In the genomic region with DNA sequence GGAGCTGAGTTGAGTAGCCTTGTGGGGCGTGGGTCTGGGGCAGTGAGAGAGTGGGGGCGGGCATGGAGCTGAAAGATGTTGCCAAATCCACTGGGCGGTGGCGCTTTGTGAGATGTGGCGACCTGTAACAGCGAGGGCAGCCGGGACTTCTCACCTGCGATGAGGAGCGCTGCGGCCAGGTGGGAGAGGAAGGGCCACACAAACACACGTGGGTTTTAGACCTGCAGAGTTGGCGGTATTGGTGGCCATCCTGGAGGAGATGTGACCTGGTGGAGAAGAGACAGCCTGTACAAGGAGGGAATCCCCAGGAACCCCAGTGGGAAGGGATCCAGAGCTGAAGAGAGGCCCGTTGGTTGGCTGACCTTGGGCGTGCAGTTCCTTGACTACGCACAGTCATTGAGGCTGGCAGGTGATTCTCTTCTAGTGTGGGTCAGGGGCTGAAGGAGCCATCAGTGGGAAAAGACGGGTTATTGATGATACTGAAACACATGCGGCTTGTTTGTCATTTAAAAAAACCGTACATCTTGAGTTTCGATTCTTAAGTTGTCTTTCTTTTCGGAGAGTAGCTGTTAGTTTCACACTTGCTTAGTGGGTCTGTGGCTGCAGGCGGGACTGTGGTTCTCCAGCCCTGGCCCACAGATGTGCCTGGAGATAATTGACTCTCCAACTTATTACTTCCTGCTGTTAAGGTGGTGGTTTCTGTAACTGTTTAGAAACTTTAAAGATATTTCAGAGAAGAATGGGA, we compare ENCODE assay signal across 8 cellular contexts. TPM values are rescaled to one million over a fixed set of nuclear protein-coding genes. Genes with fewer than 3 reads are reported as not detected.
DNase-seq lines count a peak whose midpoint lies in the region; ATAC-seq, FAIRE-seq and TF ChIP-seq lines count a peak whose summit lies in the region.

No MANE protein-coding gene starts in this region.

- no peak overlapping the region for H3K27ac Mint-ChIP-seq in astrocyte (ENCODE audit: unreplicated experiment)

- H3K9me3 ChIP-seq in astrocyte (ENCODE audit: insufficient read depth, low read depth, low read length) = no peaks in the 10 kb centered on the region

- no peak overlapping the region for H3K4me2 ChIP-seq in astrocyte (ENCODE audit: low read length)

- DNase-seq in RPMI8226 = peak; percentile 85
- DNase-seq in astrocyte (ENCODE audit: low read depth) = no peak
- peak; percentile 42 for DNase-seq in stimulated activated CD8-positive, alpha-beta memory T cell treated with anti-CD3 and anti-CD28 coated beads, Interleukin-7, amount 100 ng/mL, for 24 hours (ENCODE audit: low read depth)
- DNase-seq in NCI-H524 treated with DMSO at 0.1 percent for 48 hours (lab: John Stamatoyannopoulos, UW) = no peak
- no peak for DNase-seq in NCI-H774 (lab: John Stamatoyannopoulos, UW)
- no peak for DNase-seq in anterior cingulate cortex (lab: John Stamatoyannopoulos, UW)

- H3K27me3 ChIP-seq in astrocyte (ENCODE audit: insufficient read depth, low read length) = no peaks in the 10 kb centered on the region

- no peak overlapping the region for H3K9ac ChIP-seq in astrocyte (ENCODE audit: low read length)

- H3K36me3 Mint-ChIP-seq in astrocyte (ENCODE audit: low read depth, unreplicated experiment) = no peaks in the 10 kb centered on the region

- TF ChIP-seq CTCF in astrocyte (IDR thresholded peaks at IDR 0.05; ENCODE audit: insufficient read depth, low read depth, low read length) = no peak

- H3K36me3 ChIP-seq in astrocyte (ENCODE audit: insufficient read depth, low read length) = no peaks in the 10 kb centered on the region

- H3K4me3 Mint-ChIP-seq in astrocyte (ENCODE audit: unreplicated experiment) = peak overlapping the region; percentile 84

- H3K4me1 Mint-ChIP-seq in astrocyte (ENCODE audit: low read depth, unreplicated experiment) = peaks cover 29% of the 10 kb centered on the region

- H3K27ac ChIP-seq in astrocyte (ENCODE audit: low read depth, low read length) = no peak overlapping the region

- no peak for FAIRE-seq in astrocyte (lab: Jason Lieb, UNC)

- H2AFZ ChIP-seq in astrocyte (ENCODE audit: low read depth, low read length) = no peak overlapping the region

- peak; percentile 42 for ATAC-seq in GM18858 (IDR thresholded peaks at IDR 0.05; ENCODE audit: unreplicated experiment)
- peak; percentile 50 for ATAC-seq in HG02852 (IDR thresholded peaks at IDR 0.05; ENCODE audit: unreplicated experiment)

- no peak overlapping the region for H3K4me3 ChIP-seq in astrocyte (ENCODE audit: insufficient read depth, low read depth, low read length)

- H3K27me3 Mint-ChIP-seq in astrocyte (ENCODE audit: low read depth, unreplicated experiment) = no peaks in the 10 kb centered on the region

- peaks cover 11% of the 10 kb centered on the region for H3K4me1 ChIP-seq in astrocyte (ENCODE audit: insufficient read depth, low read length)

- H3K79me2 ChIP-seq in astrocyte (ENCODE audit: insufficient read depth, low read length) = peaks cover 27% of the 10 kb centered on the region

- H3K9me3 Mint-ChIP-seq in astrocyte (ENCODE audit: unreplicated experiment) = no peaks in the 10 kb centered on the region

- peaks cover 46% of the 10 kb centered on the region for H4K20me1 ChIP-seq in astrocyte (ENCODE audit: insufficient read depth, low read length)

RNA-seq across cellular contexts. Expression of gene CHST12, which starts 2.4 kb away (rescaled TPM):
- 18.5 and 22.0 TPM in 2 replicates for total RNA-seq in astrocyte

RNA-seq across cellular contexts. Expression of gene EIF3B, which starts 51.1 kb away (rescaled TPM):
- total RNA-seq in astrocyte = 198 and 213 TPM in 2 replicates

Comparison
In these comparisons a context has a peak if more than half of its experiments do, and no peak if none do; other contexts are left out.
1. DNase-seq: peak in RPMI8226 (single experiment) and stimulated activated CD8-positive, alpha-beta memory T cell treated with anti-CD3 and anti-CD28 coated beads, Interleukin-7, amount 100 ng/mL, for 24 hours (single experiment); none in astrocyte (single experiment), NCI-H524 treated with DMSO at 0.1 percent for 48 hours (single experiment), NCI-H774 (single experiment) and anterior cingulate cortex (0 of 58).